ENCODE assay signal across 11 cellular contexts in the genomic region with DNA sequence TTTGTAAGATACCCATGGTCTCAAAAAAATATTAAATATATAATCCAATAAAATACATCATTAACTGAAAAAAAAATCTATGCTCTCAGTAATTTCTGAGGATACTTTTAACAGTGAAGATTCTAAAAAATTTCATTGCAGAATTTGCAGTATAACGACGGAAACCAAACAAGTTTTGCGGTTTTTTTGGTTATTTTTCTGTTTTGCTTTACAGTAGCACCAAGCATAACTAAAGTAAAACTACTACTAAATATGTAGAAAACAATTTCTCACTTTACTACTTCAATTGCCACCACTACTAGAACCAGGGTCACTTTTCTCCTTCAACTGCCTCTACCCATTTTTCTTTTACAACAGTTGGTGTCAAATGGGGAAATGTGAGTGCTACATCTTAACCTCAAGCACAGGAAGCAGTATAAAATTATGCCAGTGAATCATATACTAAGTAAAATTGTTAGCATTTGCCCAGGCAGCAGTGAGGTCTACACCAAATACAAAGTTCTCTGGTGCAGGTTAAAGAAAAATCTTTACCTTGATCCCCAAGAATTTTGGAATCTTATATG. TPM values are rescaled to one million over a fixed set of nuclear protein-coding genes. Genes with fewer than 3 reads are reported as not detected.
A peak's percentile ranks its signal among the peaks of the same experiment; 100 is the strongest.
DNase-seq lines count a peak whose midpoint lies in the region; ATAC-seq and TF ChIP-seq lines count a peak whose summit lies in the region.
"Had no signal": no experiment of that assay in that cellular context is flagged by ENCODE, and none has a peak within 500 bp of the region (broad histone marks: within the 10 kb centered on the region; RNA-seq: fewer than 3 reads in every experiment).

No MANE protein-coding gene starts in this region.

- peaks cover 21 to 43% (median 34%) of the 10 kb centered on the region in 4 donors for H3K4me1 Mint-ChIP-seq in CD4-positive, alpha-beta memory T cell
- peaks cover 22% of the 10 kb centered on the region for H3K4me1 Mint-ChIP-seq in activated T-helper 17 cell treated with anti-CD3 and anti-CD28 coated beads, Interleukin-2, amount 50 U/mL, for 72 hours

- peak overlapping the region in 2 of 7 donors; percentile 22 to 48 for H3K27ac Mint-ChIP-seq in CD4-positive, alpha-beta memory T cell
- peak overlapping the region; percentile 81 for H3K27ac Mint-ChIP-seq in activated T-helper 17 cell treated with anti-CD3 and anti-CD28 coated beads, Interleukin-2, amount 50 U/mL, for 72 hours

- no peak overlapping the region for H3K4me3 ChIP-seq in CD4-positive, alpha-beta memory T cell (ENCODE audit: low read length in 2 of 2)
- H3K4me3 ChIP-seq in coronary artery = no peak overlapping the region
- H3K4me3 ChIP-seq: tibial artery had no signal

- H3K27ac ChIP-seq in CD4-positive, alpha-beta memory T cell (ENCODE audit: low read depth, low read length) = no peak overlapping the region
- no peak overlapping the region for H3K27ac ChIP-seq in coronary artery
- H3K27ac ChIP-seq: tibial artery had no signal

- peak overlapping the region in 6 of 8 donors; percentile 15 to 78 (median 38) for H3K4me3 Mint-ChIP-seq in CD4-positive, alpha-beta memory T cell
- H3K4me3 Mint-ChIP-seq in activated T-helper 17 cell treated with anti-CD3 and anti-CD28 coated beads, Interleukin-2, amount 50 U/mL, for 72 hours = peak overlapping the region; percentile 56

- no peaks in the 10 kb centered on the region for H3K27me3 Mint-ChIP-seq in CD4-positive, alpha-beta memory T cell
- no peaks in the 10 kb centered on the region for H3K27me3 Mint-ChIP-seq in activated T-helper 17 cell treated with anti-CD3 and anti-CD28 coated beads, Interleukin-2, amount 50 U/mL, for 72 hours

- TF ChIP-seq CTCF in coronary artery (IDR thresholded peaks at IDR 0.05) = no peak

- peaks cover 0 to 6% of the 10 kb centered on the region in 2 donors for H3K9me3 ChIP-seq in CD4-positive, alpha-beta memory T cell (ENCODE audit: control insufficient read depth in 1 of 2, low read length in 2 of 2)

- peaks cover 28% of the 10 kb centered on the region for H3K4me1 ChIP-seq in CD4-positive, alpha-beta memory T cell (ENCODE audit: insufficient read depth, low read length)
- H3K4me1 ChIP-seq: tibial artery had no signal

- peaks cover 0 to 21% (median 9%) of the 10 kb centered on the region in 8 donors for H3K9me3 Mint-ChIP-seq in CD4-positive, alpha-beta memory T cell
- no peaks in the 10 kb centered on the region for H3K9me3 Mint-ChIP-seq in activated T-helper 17 cell treated with anti-CD3 and anti-CD28 coated beads, Interleukin-2, amount 50 U/mL, for 72 hours

- intact Hi-C loops in CD4-positive, alpha-beta memory T cell (cut with micrococcal nuclease) = no loop called here

- DNase-seq in CD4-positive, alpha-beta memory T cell = peak in 4 of 5 donors; percentile 6 to 13 (median 10)
- no peak for DNase-seq in NK-92 (lab: John Stamatoyannopoulos, UW; ENCODE audit: unreplicated experiment)
- no peak for DNase-seq in D341Med (ENCODE audit: low spot score)
- DNase-seq in activated effector memory CD4-positive, alpha-beta T cell treated with anti-CD3 and anti-CD28 coated beads, Interleukin-2, amount 50 U/mL, for 16 hours = no peak
- DNase-seq in coronary artery (ENCODE audit: low spot score) = no peak
- DNase-seq: COR-L47, NCI-H524, tibial artery had no signal

- ATAC-seq in GM19351 (IDR thresholded peaks at IDR 0.05; ENCODE audit: unreplicated experiment) = peak; percentile 81
- ATAC-seq in HG03442 (IDR thresholded peaks at IDR 0.05; ENCODE audit: unreplicated experiment) = peak; percentile 71
- peak; percentile 97 for ATAC-seq in activated T-helper 17 cell treated with anti-CD3 and anti-CD28 coated beads, Interleukin-2, amount 50 U/mL, for 72 hours (replicated peaks)

- H3K27me3 ChIP-seq in CD4-positive, alpha-beta memory T cell (ENCODE audit: insufficient read depth, low read length) = no peaks in the 10 kb centered on the region
- H3K27me3 ChIP-seq: tibial artery had no signal

- CTCF ChIA-PET in CD4-positive, alpha-beta memory T cell (lab: Charles Lee; ENCODE audit: partially characterized antibody) = no interaction called here

- peaks cover 17 to 21% of the 10 kb centered on the region in 2 donors for H3K36me3 Mint-ChIP-seq in CD4-positive, alpha-beta memory T cell
- peaks cover 6% of the 10 kb centered on the region for H3K36me3 Mint-ChIP-seq in activated T-helper 17 cell treated with anti-CD3 and anti-CD28 coated beads, Interleukin-2, amount 50 U/mL, for 72 hours (ENCODE audit: low read depth)

- H3K36me3 ChIP-seq in CD4-positive, alpha-beta memory T cell (ENCODE audit: insufficient read depth, low read length) = no peaks in the 10 kb centered on the region

- POLR2A ChIA-PET in CD4-positive, alpha-beta memory T cell (lab: Charles Lee; ENCODE audit: partially characterized antibody) = interaction anchor here (1.5 kb wide), 1 partner anchor 24 kb away, joined by 5 read pairs; a partner anchor contains a TSS

RNA-seq across cellular contexts. Expression of a gene that starts 24.1 kb away (rescaled TPM):
- total RNA-seq in CD4-positive, alpha-beta memory T cell = 10 to 100 TPM; 46.0 to 50.3 TPM
- 10 to 100 TPM; 39.8 to 56.6 TPM for polyA plus RNA-seq in CD4-positive, alpha-beta memory T cell
- total RNA-seq in activated T-helper 17 cell treated with anti-CD3 and anti-CD28 coated beads, Interleukin-2, amount 50 U/mL, for 72 hours = 10 to 100 TPM; 38.5 to 43.2 TPM

Comparison
In these comparisons a context has a peak if more than half of its experiments do, and no peak if none do; other contexts are left out.
1. DNase-seq: peak in CD4-positive, alpha-beta memory T cell (4 of 5); none in NK-92 (single experiment), D341Med (single experiment), activated effector memory CD4-positive, alpha-beta T cell treated with anti-CD3 and anti-CD28 coated beads, Interleukin-2, amount 50 U/mL, for 16 hours (single experiment) and coronary artery (single experiment).
2. Peak in every context shown above with its lines, with median percentiles within 50 percentile points of each other: ATAC-seq.